9 cellular contexts compared by ENCODE assay signal in genomic region chr15:84979651-84980050, GRCh38. TPM values are rescaled to one million over a fixed set of nuclear protein-coding genes. Genes with fewer than 3 reads are reported as not detected.
DNase-seq lines count a peak whose midpoint lies in the region; FAIRE-seq and TF ChIP-seq lines count a peak whose summit lies in the region.
"Had no signal": no experiment of that assay in that cellular context is flagged by ENCODE, and none has a peak within 500 bp of the region (broad histone marks: within the 10 kb centered on the region; RNA-seq: fewer than 3 reads in every experiment).

No MANE protein-coding gene starts in this region.

- peaks cover 28% of the 10 kb centered on the region for H3K4me1 ChIP-seq in DOHH2 (ENCODE audit: control insufficient read depth, low read length)
- peaks cover 0 to 37% (median 12%) of the 10 kb centered on the region in 3 donors for H3K4me1 ChIP-seq in esophagus squamous epithelium
- H3K4me1 ChIP-seq in osteoblast (ENCODE audit: insufficient read depth, low read length), result peaks cover 15% of the 10 kb centered on the region

- POLR2A ChIA-PET in HEK293T (lab: Yijun Ruan, JAX), result interaction anchor here (2.7 kb wide), 1 partner anchor 9 kb away, joined by 7 read pairs; no protein-coding TSS in a partner anchor

- no peaks in the 10 kb centered on the region; the same call in 1 of the 2 replicates for H3K27me3 ChIP-seq in DOHH2 (ENCODE audit: control insufficient read depth, low read length)
- H3K27me3 ChIP-seq in esophagus squamous epithelium, result no peaks in the 10 kb centered on the region
- no peaks in the 10 kb centered on the region for H3K27me3 ChIP-seq in osteoblast (ENCODE audit: insufficient read depth, low read length)

- H3K36me3 ChIP-seq in DOHH2 (ENCODE audit: control insufficient read depth, low read length) (no peaks in the 10 kb centered on the region), esophagus squamous epithelium (no peaks in the 10 kb centered on the region), osteoblast (ENCODE audit: insufficient read depth, low read length) (no peaks in the 10 kb centered on the region)

- no peak for TF ChIP-seq CTCF in DOHH2 (IDR thresholded peaks at IDR 0.05; ENCODE audit: low read depth, low read length, poor library complexity, severe bottlenecking)
- TF ChIP-seq CTCF in esophagus squamous epithelium (IDR thresholded peaks at IDR 0.05), result no peak
- no peak for TF ChIP-seq CTCF in osteoblast (IDR thresholded peaks at IDR 0.05; ENCODE audit: extremely low read depth, low read depth, low read length)

- peaks cover 11% of the 10 kb centered on the region; the same call in 1 of the 2 replicates for H3F3A ChIP-seq in DOHH2 (ENCODE audit: control insufficient read depth, insufficient read depth)

- no peaks in the 10 kb centered on the region for H3K9me3 ChIP-seq in DOHH2 (ENCODE audit: control insufficient read depth, insufficient read depth, low read length)
- H3K9me3 ChIP-seq in esophagus squamous epithelium, result no peaks in the 10 kb centered on the region
- no peaks in the 10 kb centered on the region for H3K9me3 ChIP-seq in osteoblast (ENCODE audit: low read depth, low read length)

- no peak for TF ChIP-seq POLR2A in esophagus squamous epithelium (IDR thresholded peaks at IDR 0.05)

- peaks cover 22% of the 10 kb centered on the region for H3K79me2 ChIP-seq in DOHH2 (ENCODE audit: control insufficient read depth, low read length)
- peaks cover 30% of the 10 kb centered on the region for H3K79me2 ChIP-seq in osteoblast (ENCODE audit: insufficient read depth, low read length)

- no peaks in the 10 kb centered on the region for H3K9me2 ChIP-seq in DOHH2 (replicated peaks; ENCODE audit: control insufficient read depth, low read length)

- H3K4me2 ChIP-seq in DOHH2 (ENCODE audit: low read length) (peak overlapping the region; percentile 81), osteoblast (ENCODE audit: insufficient read depth, low read length) (peak overlapping the region; percentile 77)

- CTCF ChIA-PET in HEK293T (lab: Yijun Ruan, JAX), result interaction anchor here (0.6 to 1.1 kb wide), 2 partner anchors 52 to 351 kb away, joined by 3 read pairs; no protein-coding TSS in a partner anchor

- H4K20me1 ChIP-seq in DOHH2 (ENCODE audit: control insufficient read depth, insufficient read depth, low read depth, low read length), result no peaks in the 10 kb centered on the region
- peaks cover 17% of the 10 kb centered on the region for H4K20me1 ChIP-seq in osteoblast (ENCODE audit: insufficient read depth, low read length)

- intact Hi-C loops in esophagus squamous epithelium (cut with DNase I), result no loop called here

- FAIRE-seq in GM19239 (lab: Jason Lieb, UNC), result no peak
- FAIRE-seq: bronchial epithelial cell had no signal

- DNase-seq in SK-N-DZ (ENCODE audit: low spot score), result peak; percentile 37
- no peak for DNase-seq in esophagus squamous epithelium (lab: John Stamatoyannopoulos, UW)
- DNase-seq in osteoblast (ENCODE audit: insufficient read length, low spot score, missing footprints), result no peak
- DNase-seq in HEK293T (ENCODE audit: extremely low spot score), result no peak
- DNase-seq in NCI-H2029 (lab: John Stamatoyannopoulos, UW), result no peak
- no peak for DNase-seq in GM19239 (ENCODE audit: insufficient read length, low spot score)
- no peak for DNase-seq in effector CD4-positive, alpha-beta T cell

- 41 to 50% methylated on average over 8 to 11 of the region's 16 CpGs for WGBS in esophagus squamous epithelium, 2 donors

- H3K4me3 ChIP-seq in DOHH2 (ENCODE audit: low read length), result peak overlapping the region; percentile 85
- peak overlapping the region in 3 of 4 donors; percentile 84 to 95 (median 93) for H3K4me3 ChIP-seq in esophagus squamous epithelium
- H3K4me3 ChIP-seq in osteoblast (ENCODE audit: insufficient read depth, low read length), result peak overlapping the region; percentile 95

- H3K27ac ChIP-seq in DOHH2 (ENCODE audit: low read depth, low read length) (no peak overlapping the region), esophagus squamous epithelium (no peak overlapping the region), osteoblast (ENCODE audit: low read depth, low read length) (no peak overlapping the region)

- H2AFZ ChIP-seq in osteoblast (ENCODE audit: low read length), result peak overlapping the region; percentile 97

TF ChIP-seq in HEK293T, 16 proteins besides CTCF, POLR2A, EP300 and RAD21:
- TF ChIP-seq FOXK2 (IDR thresholded peaks at IDR 0.05) (no peak), LEF1 (IDR thresholded peaks at IDR 0.05; ENCODE audit: borderline replicate concordance) (no peak), BHLHE40 (IDR thresholded peaks at IDR 0.05; ENCODE audit: borderline replicate concordance) (no peak), SP1 (IDR thresholded peaks at IDR 0.05) (no peak), PKNOX1 (IDR thresholded peaks at IDR 0.05) (no peak), L3MBTL2 (conservative IDR thresholded peaks at IDR 0.05) (no peak), ZNF384 (IDR thresholded peaks at IDR 0.05) (no peak), FOXM1 (IDR thresholded peaks at IDR 0.05; ENCODE audit: borderline replicate concordance) (no peak), HDGF (IDR thresholded peaks at IDR 0.05; ENCODE audit: borderline replicate concordance) (no peak), ARNT (IDR thresholded peaks at IDR 0.05) (no peak), SUZ12 (IDR thresholded peaks at IDR 0.05) (no peak), ELF4 (IDR thresholded peaks at IDR 0.05) (no peak), CTBP1 (IDR thresholded peaks at IDR 0.05; ENCODE audit: borderline replicate concordance) (no peak), NFRKB (IDR thresholded peaks at IDR 0.05) (no peak), FOXA1 (IDR thresholded peaks at IDR 0.05) (no peak)

RNA-seq across cellular contexts. Expression of gene PDE8A, which starts 2.0 kb away (rescaled TPM):
- 13.0 and 15.0 TPM in 2 replicates for polyA plus RNA-seq in SK-N-DZ (2014; cell fraction: cytosol; rRNA removed)
- 33.6 and 52.2 TPM in 2 replicates for polyA plus RNA-seq in SK-N-DZ (2014; cell fraction: nucleus; rRNA removed)
- total RNA-seq in esophagus squamous epithelium, result 10 to 100 TPM; 14.0 to 28.6 (median 22.2) TPM
- total RNA-seq in osteoblast, result 30.4 and 38.3 TPM in 2 replicates
